Comparison of ENCODE assay signal across 12 cellular contexts in the genomic region with DNA sequence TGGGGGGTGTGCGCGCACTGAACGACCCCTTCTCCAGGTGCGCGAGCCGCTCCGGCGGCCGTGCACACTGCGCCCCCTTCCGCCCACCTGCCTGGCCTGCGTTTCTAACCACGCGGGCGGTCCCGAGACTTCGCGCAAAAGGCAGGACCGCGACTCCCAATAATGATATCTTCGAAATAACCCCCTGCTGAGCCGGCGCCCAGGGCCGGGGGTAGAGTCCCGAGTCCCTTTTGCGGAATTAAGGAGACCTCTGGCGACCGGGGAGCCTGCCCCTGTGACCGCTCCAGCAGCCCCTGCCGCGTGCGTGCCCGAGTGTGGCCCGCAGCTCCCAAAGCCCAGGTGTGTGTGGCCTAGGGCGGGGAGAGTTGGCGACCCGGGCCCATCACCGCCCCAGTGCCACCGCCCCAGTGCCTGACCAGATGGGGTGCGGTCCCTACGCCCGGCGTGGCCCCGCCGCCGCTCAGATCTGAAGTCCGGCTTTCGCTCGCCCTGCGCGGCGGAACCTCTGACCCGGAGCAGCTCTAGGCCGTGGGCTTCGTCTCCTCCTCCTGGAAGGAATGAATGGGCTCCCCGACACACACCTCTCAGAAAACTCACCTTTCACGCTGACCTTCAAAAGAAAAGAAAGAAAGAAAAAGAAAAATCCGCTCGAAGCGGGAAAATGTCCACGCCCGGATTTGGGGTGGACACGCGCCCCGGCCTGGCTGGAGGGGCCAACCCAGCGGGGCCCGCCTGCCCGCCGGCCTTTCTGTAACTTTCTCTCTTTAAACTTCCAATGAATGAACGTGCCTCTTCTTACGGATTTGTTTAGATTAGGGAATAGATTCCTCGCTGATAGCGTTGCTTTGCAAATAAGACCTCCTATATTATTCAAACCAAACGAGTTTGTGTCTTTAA. TPM values are rescaled to one million over a fixed set of nuclear protein-coding genes. Genes with fewer than 3 reads are reported as not detected.
A peak's percentile ranks its signal among the peaks of the same experiment; 100 is the strongest.
DNase-seq lines count a peak whose midpoint lies in the region; TF ChIP-seq lines count a peak whose summit lies in the region.
"Had no signal": no experiment of that assay in that cellular context is flagged by ENCODE, and none has a peak within 500 bp of the region (broad histone marks: within the 10 kb centered on the region; RNA-seq: fewer than 3 reads in every experiment).

No MANE protein-coding gene starts in this region.

- peak; percentile 28 for DNase-seq in GM10248 (ENCODE audit: extremely low spot score)
- DNase-seq in HFF-Myc (ENCODE audit: extremely low read depth, low read depth) = no peak
- DNase-seq in endothelial cell (ENCODE audit: low spot score) = peak; percentile 53
- DNase-seq in COLO829 (ENCODE audit: low spot score) = no peak
- no peak for DNase-seq in suprapubic skin (ENCODE audit: low spot score in 2 of 2)
- DNase-seq in activated gamma-delta T cell (lab: John Stamatoyannopoulos, UW) = no peak
- DNase-seq: effector memory CD4-positive, alpha-beta T cell; NCI-H345; SIG-M5 had no signal

- TF ChIP-seq POLR2A in suprapubic skin (IDR thresholded peaks at IDR 0.05) = no peak

- no peak overlapping the region for H3K27ac ChIP-seq in suprapubic skin

- POLR2A ChIA-PET in GM10248 (lab: Yijun Ruan, JAX) = no interaction called here

- H3K27me3 Mint-ChIP-seq in endothelial cell (ENCODE audit: unreplicated experiment) (peaks cover 38% of the 10 kb centered on the region), nephron (ENCODE audit: low read depth) (peaks cover 98% of the 10 kb centered on the region)

- no peak for TF ChIP-seq EP300 in suprapubic skin (IDR thresholded peaks at IDR 0.05)

- H3K36me3 ChIP-seq in suprapubic skin = no peaks in the 10 kb centered on the region

- TF ChIP-seq CTCF in GM10248 (IDR thresholded peaks at IDR 0.05; ENCODE audit: control extremely low read depth, extremely low read depth, low read depth, missing control alignments) (no peak), HFF-Myc (IDR thresholded peaks at IDR 0.05; ENCODE audit: low read depth, low read length, missing control alignments) (peak; percentile 32), endothelial cell (IDR thresholded peaks at IDR 0.05; ENCODE audit: unreplicated experiment) (peak; percentile 64), nephron (IDR thresholded peaks at IDR 0.05; ENCODE audit: unreplicated experiment in 3 of 3) (peak; percentile 45 to 67 (median 50)), suprapubic skin (IDR thresholded peaks at IDR 0.05) (no peak)

- WGBS in suprapubic skin = 21% methylated on average over 45 of the region's 74 CpGs

- H3K4me3 Mint-ChIP-seq in endothelial cell (ENCODE audit: unreplicated experiment) (peak overlapping the region; percentile 65), nephron (peak overlapping the region; percentile 10 to 64 (median 58))
- H3K4me3 Mint-ChIP-seq: natural killer cell treated with Interleukin-12 subunit alpha and Interleukin-12 subunit beta and Interleukin-15 and Interleukin-18, amount 100 ng/mL, for 72 hours had no signal

- H3K36me3 Mint-ChIP-seq in endothelial cell (ENCODE audit: low read depth, unreplicated experiment) = no peaks in the 10 kb centered on the region
- H3K36me3 Mint-ChIP-seq in nephron (ENCODE audit: low read depth) = no peaks in the 10 kb centered on the region
- H3K36me3 Mint-ChIP-seq: natural killer cell treated with Interleukin-12 subunit alpha and Interleukin-12 subunit beta and Interleukin-15 and Interleukin-18, amount 100 ng/mL, for 72 hours had no signal

- H3K27me3 ChIP-seq in suprapubic skin = peaks cover 97% of the 10 kb centered on the region

- H3K4me1 Mint-ChIP-seq in endothelial cell (ENCODE audit: unreplicated experiment) = peaks cover 27% of the 10 kb centered on the region
- peaks cover 31% of the 10 kb centered on the region for H3K4me1 Mint-ChIP-seq in nephron

- H3K9me3 Mint-ChIP-seq in endothelial cell (ENCODE audit: unreplicated experiment) (no peaks in the 10 kb centered on the region), nephron (peaks cover 3% of the 10 kb centered on the region)
- H3K9me3 Mint-ChIP-seq: activated naive CD4-positive, alpha-beta T cell treated with anti-CD3 and anti-CD28 coated beads, Interleukin-2, amount 50 U/mL, for 72 hours; natural killer cell treated with Interleukin-12 subunit alpha and Interleukin-12 subunit beta and Interleukin-15 and Interleukin-18, amount 100 ng/mL, for 72 hours had no signal

- no peak overlapping the region for H3K27ac Mint-ChIP-seq in endothelial cell (ENCODE audit: unreplicated experiment)
- peak overlapping the region in 1 of 3 experiments; percentile 10 for H3K27ac Mint-ChIP-seq in nephron
- H3K27ac Mint-ChIP-seq: natural killer cell treated with Interleukin-12 subunit alpha and Interleukin-12 subunit beta and Interleukin-15 and Interleukin-18, amount 100 ng/mL, for 72 hours had no signal

- peaks cover 44% of the 10 kb centered on the region for H3K4me1 ChIP-seq in suprapubic skin

- CTCF ChIA-PET in GM10248 (lab: Yijun Ruan, JAX) = interaction anchor here (1.7 kb wide), 1 partner anchor 191 kb away, joined by 5 read pairs; no protein-coding TSS in a partner anchor

- H3K9me3 ChIP-seq in suprapubic skin = no peaks in the 10 kb centered on the region

- H3K4me3 ChIP-seq in HFF-Myc (replicated peaks; ENCODE audit: low read depth, low read length) (no peak overlapping the region), suprapubic skin (no peak overlapping the region)

RNA-seq across cellular contexts. Expression of gene SIM2, which starts 5.5 kb away (rescaled TPM):
- 17.1 TPM for total RNA-seq in endothelial cell (ENCODE audit: unreplicated experiment)
- total RNA-seq in suprapubic skin = 1 to 10 TPM in 1 of 4 donors, not detected in 3; 1.2 TPM

Comparison
In these comparisons a context has a peak if more than half of its experiments do, and no peak if none do; other contexts are left out.
1. DNase-seq: peak in GM10248 (single experiment) and endothelial cell (single experiment); none in HFF-Myc (single experiment), COLO829 (single experiment), suprapubic skin (0 of 2) and activated gamma-delta T cell (single experiment).
2. CTCF ChIP-seq: peak in HFF-Myc (single experiment), endothelial cell (single experiment) and nephron (3 of 3); none in GM10248 (single experiment) and suprapubic skin (0 of 2).